16 cellular contexts compared by ENCODE assay signal in the genomic region with DNA sequence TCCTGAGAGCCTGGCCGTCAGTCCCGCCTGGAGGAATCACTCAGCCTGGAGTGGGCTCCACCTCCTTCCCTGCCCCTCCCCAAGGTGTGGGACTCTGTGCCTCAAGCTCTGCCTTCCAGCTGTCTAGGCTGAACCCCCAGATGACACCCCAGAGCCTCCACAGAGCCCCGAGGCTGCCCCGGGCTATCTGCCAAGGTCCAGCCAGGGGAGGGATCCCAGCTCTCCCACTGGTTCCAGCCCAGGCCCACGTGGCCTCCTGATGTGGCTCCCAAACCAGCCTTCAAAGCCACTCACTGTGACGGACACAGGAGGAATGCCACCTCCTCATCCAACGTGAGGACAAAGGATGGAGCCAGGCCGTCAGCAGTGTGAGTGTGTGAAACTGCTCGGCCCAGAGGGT. TPM values are rescaled to one million over a fixed set of nuclear protein-coding genes. Genes with fewer than 3 reads are reported as not detected.
DNase-seq lines count a peak whose midpoint lies in the region; ATAC-seq and TF ChIP-seq lines count a peak whose summit lies in the region.
"Had no signal": no experiment of that assay in that cellular context is flagged by ENCODE, and none has a peak within 500 bp of the region (broad histone marks: within the 10 kb centered on the region; RNA-seq: fewer than 3 reads in every experiment).

No MANE protein-coding gene starts in this region.

- no peak overlapping the region for H3K27ac ChIP-seq in heart left ventricle
- no peak overlapping the region for H3K27ac ChIP-seq in osteoblast (ENCODE audit: low read depth, low read length)
- H3K27ac ChIP-seq: BLaER1 treated with 17β-estradiol and CSF1 and Interleukin-3, amounts not matched to agents 10 nM and 100 nM had no signal

- intact Hi-C loops in left ventricle myocardium superior (cut with micrococcal nuclease): no loop called here
- intact Hi-C loops in heart left ventricle (cut with DNase I): no loop called here

- no peak overlapping the region for H3K27ac Mint-ChIP-seq in chondrocyte (ENCODE audit: unreplicated experiment)
- no peak overlapping the region for H3K27ac Mint-ChIP-seq in T-helper 17 cell
- H3K27ac Mint-ChIP-seq: CD4-positive, CD25-positive, alpha-beta regulatory T cell had no signal

- no peak overlapping the region for H3K4me3 ChIP-seq in heart left ventricle
- no peak overlapping the region for H3K4me3 ChIP-seq in osteoblast (ENCODE audit: insufficient read depth, low read length)
- H3K4me3 ChIP-seq: BLaER1 treated with 17β-estradiol and CSF1 and Interleukin-3, amounts not matched to agents 10 nM and 100 nM; HAP-1 had no signal

- no peaks in the 10 kb centered on the region for H3K9me3 Mint-ChIP-seq in chondrocyte (ENCODE audit: low read depth)

- TF ChIP-seq CTCF in heart left ventricle (IDR thresholded peaks at IDR 0.05) (no peak), chondrocyte (IDR thresholded peaks at IDR 0.05) (no peak), osteoblast (IDR thresholded peaks at IDR 0.05; ENCODE audit: extremely low read depth, low read depth, low read length) (no peak)

- H3K4me2 ChIP-seq in osteoblast (ENCODE audit: insufficient read depth, low read length): no peak overlapping the region
- H3K4me2 ChIP-seq: BLaER1 treated with 17β-estradiol and CSF1 and Interleukin-3, amounts not matched to agents 10 nM and 100 nM had no signal

- no peak overlapping the region for H2AFZ ChIP-seq in osteoblast (ENCODE audit: low read length)

- H3K4me1 Mint-ChIP-seq in chondrocyte (ENCODE audit: low read depth) (no peaks in the 10 kb centered on the region), T-helper 17 cell (peaks cover 3% of the 10 kb centered on the region)
- H3K4me1 Mint-ChIP-seq: CD4-positive, CD25-positive, alpha-beta regulatory T cell had no signal

- H3K4me1 ChIP-seq in heart left ventricle: no peaks in the 10 kb centered on the region
- no peaks in the 10 kb centered on the region for H3K4me1 ChIP-seq in osteoblast (ENCODE audit: insufficient read depth, low read length)
- H3K4me1 ChIP-seq: HAP-1 had no signal

- no peak for TF ChIP-seq POLR2A in heart left ventricle (IDR thresholded peaks at IDR 0.05)

- H3K36me3 Mint-ChIP-seq in chondrocyte (ENCODE audit: low read depth) (peaks cover 2% of the 10 kb centered on the region), T-helper 17 cell (ENCODE audit: low read depth) (no peaks in the 10 kb centered on the region)
- H3K36me3 Mint-ChIP-seq: CD4-positive, CD25-positive, alpha-beta regulatory T cell had no signal

- H4K20me1 ChIP-seq in osteoblast (ENCODE audit: insufficient read depth, low read length): no peaks in the 10 kb centered on the region

- DNase-seq in left ventricle myocardium superior: peak; percentile 14
- no peak for DNase-seq in heart left ventricle
- peak; percentile 62 for DNase-seq in chondrocyte (ENCODE audit: low spot score)
- DNase-seq in osteoblast (ENCODE audit: insufficient read length, low spot score, missing footprints): peak; percentile 79
- no peak for DNase-seq in NCI-H1417 (lab: John Stamatoyannopoulos, UW)
- no peak for DNase-seq in cerebellar cortex (ENCODE audit: low spot score)
- no peak for DNase-seq in T-helper 17 cell
- DNase-seq: ACHN; CD4-positive, CD25-positive, alpha-beta regulatory T cell; DMS53; GF-D8; GOT3 had no signal

- WGBS in heart left ventricle, 4 donors: 8 to 76% (median 57%) methylated on average over 1 to 9 of the region's 9 CpGs

- H3K9me3 ChIP-seq in heart left ventricle: no peaks in the 10 kb centered on the region
- no peaks in the 10 kb centered on the region for H3K9me3 ChIP-seq in osteoblast (ENCODE audit: low read depth, low read length)
- H3K9me3 ChIP-seq in T-helper 17 cell (ENCODE audit: control insufficient read depth, low read length, poor library complexity, severe bottlenecking): no peaks in the 10 kb centered on the region
- H3K9me3 ChIP-seq: BLaER1 treated with 17β-estradiol and CSF1 and Interleukin-3, amounts not matched to agents 10 nM and 100 nM; HAP-1 had no signal

- H3K36me3 ChIP-seq in heart left ventricle (no peaks in the 10 kb centered on the region), osteoblast (ENCODE audit: insufficient read depth, low read length) (no peaks in the 10 kb centered on the region)
- H3K36me3 ChIP-seq: BLaER1 treated with 17β-estradiol and CSF1 and Interleukin-3, amounts not matched to agents 10 nM and 100 nM; HAP-1 had no signal

- H3K27me3 ChIP-seq in heart left ventricle (peaks cover 0 to 58% (median 7%) of the 10 kb centered on the region in 9 donors), osteoblast (ENCODE audit: insufficient read depth, low read length) (peaks cover 13% of the 10 kb centered on the region)
- H3K27me3 ChIP-seq: BLaER1 treated with 17β-estradiol and CSF1 and Interleukin-3, amounts not matched to agents 10 nM and 100 nM had no signal

- no peak overlapping the region for H3K4me3 Mint-ChIP-seq in chondrocyte (ENCODE audit: unreplicated experiment)
- no peak overlapping the region for H3K4me3 Mint-ChIP-seq in T-helper 17 cell
- H3K4me3 Mint-ChIP-seq: CD4-positive, CD25-positive, alpha-beta regulatory T cell had no signal

- H3K27me3 Mint-ChIP-seq in chondrocyte (ENCODE audit: low read depth) (peaks cover 71% of the 10 kb centered on the region), T-helper 17 cell (peaks cover 55% of the 10 kb centered on the region)

- ATAC-seq in left ventricle myocardium superior (no peak), heart left ventricle (no peak), T-helper 17 cell (no peak)
- ATAC-seq: HepG2 had no signal

- no peaks in the 10 kb centered on the region for H3K79me2 ChIP-seq in osteoblast (ENCODE audit: insufficient read depth, low read length)

RNA-seq across cellular contexts. Expression of a gene that starts 45.6 kb away (rescaled TPM):
- total RNA-seq in left ventricle myocardium superior: not detected
- total RNA-seq in heart left ventricle: not detected
- polyA plus RNA-seq in heart left ventricle: not detected
- total RNA-seq in chondrocyte: not detected in 3 replicates
- total RNA-seq in osteoblast: not detected in 2 replicates
- not detected for total RNA-seq in T-helper 17 cell
- total RNA-seq: A172; CD4-positive, CD25-positive, alpha-beta regulatory T cell had no signal

Comparison
In these comparisons a context has a peak if more than half of its experiments do, and no peak if none do; other contexts are left out.
1. DNase-seq: peak in left ventricle myocardium superior (single experiment), chondrocyte (single experiment) and osteoblast (single experiment); none in heart left ventricle (0 of 5), NCI-H1417 (0 of 3), cerebellar cortex (single experiment) and T-helper 17 cell (0 of 3).